In genomic region chr4:158613046-158613445, GRCh38 we compare ENCODE assay signal across 7 cellular contexts.
"Had no signal": no experiment of that assay in that cellular context is flagged by ENCODE, and none has a peak within 500 bp of the region (broad histone marks: within the 10 kb centered on the region; RNA-seq: fewer than 3 reads in every experiment).

No MANE protein-coding gene starts in this region.

- H3K4me3 ChIP-seq: GM23338 had no signal

- H3K27ac ChIP-seq: HL-60, KMS-11 had no signal

- H2AFZ ChIP-seq: GM23338 had no signal

- H3K9ac ChIP-seq: KMS-11 had no signal

- DNase-seq: H9, HCEC 1CT, KBM-7 had no signal

- ATAC-seq: GM23338, HepG2 had no signal

- H3K4me2 ChIP-seq: GM23338, KMS-11 had no signal
